Comparison of ENCODE assay signal across 24 cellular contexts in genomic region chr14:68222726-68223125, GRCh38.
A peak's percentile ranks its signal among the peaks of the same experiment; 100 is the strongest.
DNase-seq lines count a peak whose midpoint lies in the region; ATAC-seq, FAIRE-seq and TF ChIP-seq lines count a peak whose summit lies in the region.
"Had no signal": no experiment of that assay in that cellular context is flagged by ENCODE, and none has a peak within 500 bp of the region (broad histone marks: within the 10 kb centered on the region; RNA-seq: fewer than 3 reads in every experiment).

No MANE protein-coding gene starts in this region.

- TF ChIP-seq CTCF in WTC11 (IDR thresholded peaks at IDR 0.05) (no peak), nephron (IDR thresholded peaks at IDR 0.05; ENCODE audit: unreplicated experiment in 3 of 3) (no peak), BE2C (IDR thresholded peaks at IDR 0.05; ENCODE audit: low read depth, low read length) (no peak)

- no peaks in the 10 kb centered on the region for H3K27me3 ChIP-seq in BE2C

- H3K9me3 ChIP-seq in BE2C, result no peaks in the 10 kb centered on the region; the same call in 1 of the 2 replicates

- H3K9me3 Mint-ChIP-seq in WTC11, result peaks cover 19% of the 10 kb centered on the region
- no peaks in the 10 kb centered on the region for H3K9me3 Mint-ChIP-seq in nephron

- no peak overlapping the region for H3K4me3 ChIP-seq in BE2C (ENCODE audit: low read depth, low read length)
- H3K4me3 ChIP-seq: A549, GM23248 had no signal

- H3K4me1 Mint-ChIP-seq in WTC11 (peaks cover 14% of the 10 kb centered on the region), nephron (peaks cover 41% of the 10 kb centered on the region)

- H3K27ac Mint-ChIP-seq in WTC11, result peak overlapping the region; percentile 51
- peak overlapping the region; percentile 14 to 28 (median 19) for H3K27ac Mint-ChIP-seq in nephron
- H3K27ac Mint-ChIP-seq: CD4-positive, alpha-beta memory T cell had no signal

- H3K4me1 ChIP-seq in BE2C, result no peaks in the 10 kb centered on the region
- H3K4me1 ChIP-seq: A549 had no signal

- peak; percentile 94 for FAIRE-seq in HTR-8/SVneo (lab: Jason Lieb, UNC)
- peak; percentile 13 for FAIRE-seq in urothelium cell line (lab: Jason Lieb, UNC)
- FAIRE-seq: GM12892, GM19239, H54 had no signal

- POLR2A ChIA-PET in WTC11 (lab: Charles Lee), result no interaction called here

- H3K4me3 Mint-ChIP-seq in WTC11 (no peak overlapping the region), nephron (no peak overlapping the region)
- H3K4me3 Mint-ChIP-seq: CD4-positive, alpha-beta memory T cell had no signal

- H3K27me3 Mint-ChIP-seq in WTC11 (ENCODE audit: low read depth) (no peaks in the 10 kb centered on the region), nephron (ENCODE audit: low read depth) (no peaks in the 10 kb centered on the region)
- H3K27me3 Mint-ChIP-seq: CD4-positive, alpha-beta memory T cell had no signal

- DNase-seq in HTR-8/SVneo (ENCODE audit: insufficient read length, low spot score), result no peak
- DNase-seq in WTC11 (ENCODE audit: low spot score), result no peak
- no peak for DNase-seq in urothelium cell line (ENCODE audit: low spot score)
- no peak for DNase-seq in posterior cingulate gyrus
- DNase-seq in activated T-cell treated with anti-CD3 and anti-CD28 coated beads, Interleukin-2, amount 50 U/mL, for 1 hour, result no peak
- no peak for DNase-seq in BE2C
- DNase-seq: 8988T; ACHN; AML-193; C1 segment of cervical spinal cord; Calu3; CD4-positive, alpha-beta memory T cell; COR-L47; DMS53; DMS79 treated with DMSO at 0.1 percent for 48 hours; GF-D8; GM23248; HCEC 1CT had no signal

- intact Hi-C loops in posterior cingulate gyrus (cut with DNase I), result no loop called here

- CTCF ChIA-PET in WTC11 (lab: Charles Lee), result no interaction called here

- no peak for ATAC-seq in WTC11
- no peak for ATAC-seq in GM18861 (IDR thresholded peaks at IDR 0.05; ENCODE audit: unreplicated experiment)
- ATAC-seq: A549 had no signal

- H3K36me3 ChIP-seq in BE2C, result no peaks in the 10 kb centered on the region

- H3K36me3 Mint-ChIP-seq in WTC11, result peaks cover 3% of the 10 kb centered on the region; the same call in 1 of the 2 replicates
- no peaks in the 10 kb centered on the region for H3K36me3 Mint-ChIP-seq in nephron (ENCODE audit: low read depth)

TF ChIP-seq in WTC11, 78 proteins besides CTCF, POLR2A, EP300 and RAD21 (continues in another document):
- no peak for TF ChIP-seq ZNF263 (CRISPR knock-in tag; IDR thresholded peaks at IDR 0.05; ENCODE audit: low read depth)
- TF ChIP-seq KAT7 (CRISPR knock-in tag; IDR thresholded peaks at IDR 0.05; ENCODE audit: borderline replicate concordance), result no peak
- no peak for TF ChIP-seq FOXK1 (CRISPR knock-in tag; IDR thresholded peaks at IDR 0.05)
- TF ChIP-seq ZNF281 (CRISPR knock-in tag; IDR thresholded peaks at IDR 0.05), result no peak
- no peak for TF ChIP-seq NFE2L1 (CRISPR knock-in tag; IDR thresholded peaks at IDR 0.05)
- no peak for TF ChIP-seq AR (CRISPR knock-in tag; IDR thresholded peaks at IDR 0.05)
- no peak for TF ChIP-seq IRF1 (CRISPR knock-in tag; IDR thresholded peaks at IDR 0.05)
- TF ChIP-seq TEAD4 (CRISPR knock-in tag; IDR thresholded peaks at IDR 0.05), result no peak
- no peak for TF ChIP-seq NFYB (CRISPR knock-in tag; conservative IDR thresholded peaks at IDR 0.05; ENCODE audit: low read depth)
- TF ChIP-seq ATF3 (CRISPR knock-in tag; conservative IDR thresholded peaks at IDR 0.05), result no peak
- TF ChIP-seq AFF4 (CRISPR knock-in tag; IDR thresholded peaks at IDR 0.05; ENCODE audit: borderline replicate concordance), result no peak
- TF ChIP-seq SMAD4 (CRISPR knock-in tag; IDR thresholded peaks at IDR 0.05), result no peak
- no peak for TF ChIP-seq NR2C2 (CRISPR knock-in tag; IDR thresholded peaks at IDR 0.05)
- no peak for TF ChIP-seq GRHL2 (CRISPR knock-in tag; IDR thresholded peaks at IDR 0.05; ENCODE audit: insufficient replicate concordance, severe bottlenecking)
- no peak for TF ChIP-seq MXD4 (CRISPR knock-in tag; IDR thresholded peaks at IDR 0.05; ENCODE audit: borderline replicate concordance)
